Comparison of ENCODE assay signal across 9 cellular contexts in the genomic region with DNA sequence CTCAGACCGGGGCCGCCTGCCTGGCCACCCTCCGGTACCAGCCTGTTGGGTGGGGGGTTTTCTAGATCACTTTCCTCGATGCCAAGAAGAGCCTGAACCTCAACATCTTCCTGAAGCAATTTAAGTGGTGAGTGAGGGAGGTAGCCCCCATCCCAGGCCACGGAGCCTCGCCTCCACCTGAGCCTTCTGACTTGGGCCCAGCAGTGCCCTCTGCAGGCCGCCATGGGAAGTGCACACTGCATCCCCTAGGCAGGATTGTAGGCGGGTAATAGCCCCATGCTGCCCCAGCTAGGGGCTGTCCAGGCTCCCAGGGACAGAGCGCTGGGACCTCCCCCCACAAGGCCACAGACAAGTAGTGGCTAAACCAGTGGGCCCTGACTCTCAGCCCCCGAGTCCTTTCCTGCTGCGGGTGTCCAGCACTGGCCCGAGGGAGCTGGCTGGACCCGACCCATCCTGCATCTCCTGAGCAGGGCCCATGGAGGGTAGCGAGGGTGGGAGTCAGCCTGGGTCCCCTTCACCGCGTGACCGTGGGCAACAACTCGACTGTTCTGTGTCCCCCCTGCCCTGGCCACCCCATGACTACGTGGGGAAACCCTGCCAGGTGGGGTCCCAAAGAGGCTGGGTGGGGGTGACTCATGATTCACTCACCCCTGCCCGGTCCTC. TPM values are rescaled to one million over a fixed set of nuclear protein-coding genes. Genes with fewer than 3 reads are reported as not detected.
DNase-seq lines count a peak whose midpoint lies in the region; ATAC-seq and TF ChIP-seq lines count a peak whose summit lies in the region.
"Had no signal": no experiment of that assay in that cellular context is flagged by ENCODE, and none has a peak within 500 bp of the region (broad histone marks: within the 10 kb centered on the region; RNA-seq: fewer than 3 reads in every experiment).

No MANE protein-coding gene starts in this region.

- TF ChIP-seq CTCF in HFF-Myc (IDR thresholded peaks at IDR 0.05; ENCODE audit: low read depth, low read length, missing control alignments) = peak; percentile 99
- peak; percentile 91 for TF ChIP-seq CTCF in epithelial cell of esophagus (IDR thresholded peaks at IDR 0.05; ENCODE audit: insufficient read depth, low read depth, low read length, missing control alignments)

- peaks cover 2 to 6% (median 2%) of the 10 kb centered on the region in 4 donors for H3K4me1 Mint-ChIP-seq in naive thymus-derived CD8-positive, alpha-beta T cell
- H3K4me1 Mint-ChIP-seq in stimulated activated naive CD8-positive, alpha-beta T cell treated with anti-CD3 and anti-CD28 coated beads, Interleukin-15, amount 100 ng/mL, for 72 hours = peaks cover 6% of the 10 kb centered on the region

- H3K27me3 Mint-ChIP-seq in naive thymus-derived CD8-positive, alpha-beta T cell = no peaks in the 10 kb centered on the region
- no peaks in the 10 kb centered on the region for H3K27me3 Mint-ChIP-seq in stimulated activated naive CD8-positive, alpha-beta T cell treated with anti-CD3 and anti-CD28 coated beads, Interleukin-15, amount 100 ng/mL, for 72 hours

- H3K36me3 Mint-ChIP-seq in naive thymus-derived CD8-positive, alpha-beta T cell = peaks cover 0 to 13% (median 0%) of the 10 kb centered on the region in 3 donors

- peak; percentile 90 to 94 for ATAC-seq in naive thymus-derived CD8-positive, alpha-beta T cell
- ATAC-seq in stimulated activated naive CD8-positive, alpha-beta T cell treated with anti-CD3 and anti-CD28 coated beads, Interleukin-15, amount 100 ng/mL, for 72 hours = peak; percentile 70
- ATAC-seq in HG03378 (IDR thresholded peaks at IDR 0.05; ENCODE audit: unreplicated experiment) = no peak

- no peaks in the 10 kb centered on the region for H3K9me3 Mint-ChIP-seq in naive thymus-derived CD8-positive, alpha-beta T cell
- no peaks in the 10 kb centered on the region for H3K9me3 Mint-ChIP-seq in stimulated activated naive CD8-positive, alpha-beta T cell treated with anti-CD3 and anti-CD28 coated beads, Interleukin-15, amount 100 ng/mL, for 72 hours
- H3K9me3 Mint-ChIP-seq: T-helper 1 cell treated with Interleukin-12 subunit alpha and Interleukin-12 subunit beta and Interleukin-4 antibody, amounts not matched to agents 30 μg/mL and 1 μg/mL, for 36 hours had no signal

- DNase-seq in D341Med (ENCODE audit: low spot score) (peak; percentile 91), HFF-Myc (ENCODE audit: extremely low read depth, low read depth) (no peak), NOMO-1 (lab: John Stamatoyannopoulos, UW; ENCODE audit: unreplicated experiment in 2 of 2) (peak; percentile 24 to 29), epithelial cell of esophagus (ENCODE audit: low read depth) (peak; percentile 60)
- peak; percentile 40 for DNase-seq in activated CD8-positive, alpha-beta memory T cell treated with anti-CD3 and anti-CD28 coated beads, Interleukin-2, amount 50 U/mL, for 24 hours (ENCODE audit: extremely low read depth)
- DNase-seq in naive thymus-derived CD8-positive, alpha-beta T cell = peak; percentile 55 to 82 (median 72)
- peak; percentile 71 to 76 for DNase-seq in stimulated activated naive CD8-positive, alpha-beta T cell treated with anti-CD3 and anti-CD28 coated beads, Interleukin-15, amount 100 ng/mL, for 72 hours

- H3K4me3 ChIP-seq in HFF-Myc (replicated peaks; ENCODE audit: low read depth, low read length) (no peak overlapping the region), epithelial cell of esophagus (ENCODE audit: low read length) (no peak overlapping the region)

- peak overlapping the region in 4 of 10 donors; percentile 14 to 77 (median 32) for H3K27ac Mint-ChIP-seq in naive thymus-derived CD8-positive, alpha-beta T cell
- H3K27ac Mint-ChIP-seq in stimulated activated naive CD8-positive, alpha-beta T cell treated with anti-CD3 and anti-CD28 coated beads, Interleukin-15, amount 100 ng/mL, for 72 hours = no peak overlapping the region
- H3K27ac Mint-ChIP-seq: T-helper 1 cell treated with Interleukin-12 subunit alpha and Interleukin-12 subunit beta and Interleukin-4 antibody, amounts not matched to agents 30 μg/mL and 1 μg/mL, for 36 hours had no signal

- H3K4me3 Mint-ChIP-seq in naive thymus-derived CD8-positive, alpha-beta T cell = no peak overlapping the region
- no peak overlapping the region for H3K4me3 Mint-ChIP-seq in stimulated activated naive CD8-positive, alpha-beta T cell treated with anti-CD3 and anti-CD28 coated beads, Interleukin-15, amount 100 ng/mL, for 72 hours
- H3K4me3 Mint-ChIP-seq: T-helper 1 cell treated with Interleukin-12 subunit alpha and Interleukin-12 subunit beta and Interleukin-4 antibody, amounts not matched to agents 30 μg/mL and 1 μg/mL, for 36 hours had no signal

- POLR2A ChIA-PET in naive thymus-derived CD8-positive, alpha-beta T cell (lab: Charles Lee) = interaction anchor here (1.0 to 2.4 kb wide), 6 partner anchors 13 to 43 kb away, joined by 3 to 12 read pairs (median 6); no protein-coding TSS in a partner anchor

RNA-seq across cellular contexts. Expression of a gene that starts 15.3 kb away (rescaled TPM):
- 1 to 10 TPM; 5.1 to 5.5 TPM for total RNA-seq in naive thymus-derived CD8-positive, alpha-beta T cell
- 1 to 10 TPM in 2 of 3 donors, under 1 TPM in 1; 0.61 to 3.1 (median 1.4) TPM for polyA plus RNA-seq in naive thymus-derived CD8-positive, alpha-beta T cell

RNA-seq across cellular contexts. Expression of a gene that starts 19.3 kb away (rescaled TPM):
- total RNA-seq in naive thymus-derived CD8-positive, alpha-beta T cell = 100 to 1,000 TPM; 114 to 121 TPM
- 1 to 10 TPM; 1.8 to 7.6 (median 5.1) TPM for polyA plus RNA-seq in naive thymus-derived CD8-positive, alpha-beta T cell

RNA-seq across cellular contexts. Expression of a gene that starts 44.2 kb away (rescaled TPM):
- total RNA-seq in naive thymus-derived CD8-positive, alpha-beta T cell = 10 to 100 TPM; 75.4 to 82.5 TPM
- 100 to 1,000 TPM; 248 to 297 (median 283) TPM for polyA plus RNA-seq in naive thymus-derived CD8-positive, alpha-beta T cell
